ENCODE assay signal across 8 cellular contexts in genomic region chr1:183567584-183567983, GRCh38. TPM values are rescaled to one million over a fixed set of nuclear protein-coding genes. Genes with fewer than 3 reads are reported as not detected.
DNase-seq lines count a peak whose midpoint lies in the region; ATAC-seq and TF ChIP-seq lines count a peak whose summit lies in the region.

No MANE protein-coding gene starts in this region.

- peaks cover 16% of the 10 kb centered on the region for H3K36me3 Mint-ChIP-seq in Caco-2 (ENCODE audit: insufficient read depth, unreplicated experiment)

- H3K4me1 Mint-ChIP-seq in Caco-2 (ENCODE audit: low read depth, unreplicated experiment): peaks cover 8% of the 10 kb centered on the region

- H3K4me3 ChIP-seq in Caco-2 (ENCODE audit: low read depth, low read length): no peak overlapping the region
- no peak overlapping the region for H3K4me3 ChIP-seq in astrocyte of the spinal cord (ENCODE audit: low read depth, low read length)
- no peak overlapping the region for H3K4me3 ChIP-seq in psoas muscle
- no peak overlapping the region for H3K4me3 ChIP-seq in trophoblast cell (ENCODE audit: low read depth, low read length)
- H3K4me3 ChIP-seq in suprapubic skin: no peak overlapping the region

- no peak overlapping the region for H3K14ac ChIP-seq in trophoblast cell (ENCODE audit: low read length)

- intact Hi-C loops in Caco-2 (cut with micrococcal nuclease; ENCODE audit: unreplicated experiment): no loop called here
- intact Hi-C loops in psoas muscle (cut with DNase I): no loop called here

- no peak overlapping the region for H4K91ac ChIP-seq in trophoblast cell (ENCODE audit: low read depth, low read length)

- H2BK5ac ChIP-seq in trophoblast cell (ENCODE audit: low read depth, low read length, poor library complexity): no peak overlapping the region

- no peak for TF ChIP-seq EP300 in suprapubic skin (IDR thresholded peaks at IDR 0.05)

- no peak overlapping the region for H3K4me2 ChIP-seq in trophoblast cell (ENCODE audit: low read length)

- no peaks in the 10 kb centered on the region for H3K79me2 ChIP-seq in trophoblast cell (ENCODE audit: control insufficient read depth, insufficient read depth, low read length, poor library complexity)

- H2AK5ac ChIP-seq in trophoblast cell (ENCODE audit: low read length): no peak overlapping the region

- 35 to 47% (median 45%) methylated on average over 5 of the region's 5 CpGs for WGBS in psoas muscle, 3 donors
- no CpG with 5 or more reads among the region's 5 CpGs for WGBS in trophoblast cell (ENCODE audit: extremely low coverage, insufficient coverage, insufficient read length)
- WGBS in suprapubic skin: 76% methylated on average over 5 of the region's 5 CpGs

- H3K9me3 Mint-ChIP-seq in Caco-2 (ENCODE audit: unreplicated experiment): no peaks in the 10 kb centered on the region

- DNase-seq in Caco-2 (no peak), LHCN-M2 (ENCODE audit: low read depth) (peak; percentile 42), astrocyte of the spinal cord (ENCODE audit: low read depth, low spot score) (peak; percentile 22), psoas muscle (no peak), trophoblast cell (no peak), suprapubic skin (ENCODE audit: low spot score in 2 of 2) (no peak)

- CTCF ChIA-PET in Caco-2 (lab: Charles Lee): no interaction called here

- in situ Hi-C loops in astrocyte of the spinal cord (cut with HindIII; ENCODE audit: low sequenced_read_pairs): no loop called here

- TF ChIP-seq CTCF in Caco-2 (IDR thresholded peaks at IDR 0.05; ENCODE audit: insufficient read depth in 1 of 2, low read depth in 1 of 2, low read length in 1 of 2, severe bottlenecking in 1 of 2, unreplicated experiment in 1 of 2) (no peak), astrocyte of the spinal cord (IDR thresholded peaks at IDR 0.05; ENCODE audit: low read depth, low read length) (no peak), psoas muscle (IDR thresholded peaks at IDR 0.05) (no peak), suprapubic skin (IDR thresholded peaks at IDR 0.05) (no peak)

- no peaks in the 10 kb centered on the region for H3K27me3 ChIP-seq in Caco-2 (replicated peaks; ENCODE audit: control insufficient read depth, insufficient read depth, low read length)
- H3K27me3 ChIP-seq in psoas muscle (ENCODE audit: insufficient read depth in 3 of 3, low read length in 2 of 3): no peaks in the 10 kb centered on the region
- H3K27me3 ChIP-seq in trophoblast cell (ENCODE audit: insufficient read depth, low read length): no peaks in the 10 kb centered on the region
- no peaks in the 10 kb centered on the region for H3K27me3 ChIP-seq in suprapubic skin

- no peak overlapping the region for H4K8ac ChIP-seq in trophoblast cell (ENCODE audit: low read depth, low read length)

- H3K27me3 Mint-ChIP-seq in Caco-2 (ENCODE audit: insufficient read depth, unreplicated experiment): no peaks in the 10 kb centered on the region

- peak overlapping the region; percentile 55 for H3K4me3 Mint-ChIP-seq in Caco-2 (ENCODE audit: unreplicated experiment)

- no peak overlapping the region for H3K27ac ChIP-seq in psoas muscle
- no peak overlapping the region for H3K27ac ChIP-seq in trophoblast cell (ENCODE audit: low read depth, low read length)
- no peak overlapping the region for H3K27ac ChIP-seq in suprapubic skin

- POLR2A ChIA-PET in Caco-2 (lab: Charles Lee): no interaction called here

- no peak overlapping the region for H3K4ac ChIP-seq in trophoblast cell (ENCODE audit: low read depth, low read length)

- H3K4me1 ChIP-seq in Caco-2 (peaks cover 11% of the 10 kb centered on the region), psoas muscle (no peaks in the 10 kb centered on the region), trophoblast cell (ENCODE audit: control insufficient read depth in 1 of 2, insufficient read depth in 2 of 2, low read length in 2 of 2) (peaks cover 7 to 21% of the 10 kb centered on the region in 2 experiments), suprapubic skin (no peaks in the 10 kb centered on the region)

- H3K9me3 ChIP-seq in Caco-2 (no peaks in the 10 kb centered on the region), psoas muscle (no peaks in the 10 kb centered on the region), trophoblast cell (ENCODE audit: insufficient read depth, low read depth, low read length) (no peaks in the 10 kb centered on the region), suprapubic skin (no peaks in the 10 kb centered on the region)

- H2AFZ ChIP-seq in trophoblast cell (ENCODE audit: insufficient read depth, low read length, poor library complexity): no peak overlapping the region

- no peak overlapping the region for H4K12ac ChIP-seq in trophoblast cell (ENCODE audit: low read depth, low read length)

- peaks cover 12% of the 10 kb centered on the region for H3K79me1 ChIP-seq in trophoblast cell (ENCODE audit: low read length)

- no peak overlapping the region for H3K9ac ChIP-seq in trophoblast cell (ENCODE audit: low read length)

- no peak overlapping the region for H2BK12ac ChIP-seq in trophoblast cell (ENCODE audit: low read length)

- BruUV-seq in Caco-2 (replicated peaks; lab: Mats Ljungman, UMichigan): no TSS peak

- H2BK120ac ChIP-seq in trophoblast cell (ENCODE audit: insufficient read depth, low read length, poor library complexity): no peak overlapping the region

- H3K18ac ChIP-seq in trophoblast cell (ENCODE audit: low read length): no peak overlapping the region

- H3K27ac Mint-ChIP-seq in Caco-2 (ENCODE audit: unreplicated experiment): peak overlapping the region; percentile 15

- no peaks in the 10 kb centered on the region for H3K36me3 ChIP-seq in Caco-2 (ENCODE audit: control insufficient read depth, insufficient read depth, low read length)
- H3K36me3 ChIP-seq in psoas muscle (ENCODE audit: insufficient read depth in 1 of 2, low read depth in 1 of 2): no peaks in the 10 kb centered on the region
- peaks cover 2 to 6% of the 10 kb centered on the region in 2 experiments for H3K36me3 ChIP-seq in trophoblast cell (ENCODE audit: control insufficient read depth in 1 of 2, insufficient read depth in 2 of 2, low read length in 2 of 2)
- H3K36me3 ChIP-seq in suprapubic skin: no peaks in the 10 kb centered on the region

- ATAC-seq in GM19463 (IDR thresholded peaks at IDR 0.05; ENCODE audit: unreplicated experiment): peak; percentile 83
- ATAC-seq in psoas muscle: peak in 3 of 4 donors; percentile 19 to 48 (median 21)
- ATAC-seq in HG02870 (IDR thresholded peaks at IDR 0.05; ENCODE audit: unreplicated experiment): no peak

- no peak for TF ChIP-seq POLR2A in suprapubic skin (IDR thresholded peaks at IDR 0.05)

- no peak overlapping the region for H3K23ac ChIP-seq in trophoblast cell (ENCODE audit: low read length)

RNA-seq across cellular contexts. Expression of gene NCF2, which starts 22.7 kb away (rescaled TPM):
- 0.58 TPM in 1 of 2 replicates, not detected in the other for total RNA-seq in Caco-2 (2022)
- 0.06 and 0.19 TPM in 2 replicates for total RNA-seq in LHCN-M2 (2014; rRNA removed)
- polyA plus RNA-seq in LHCN-M2 (2012): 4.9 TPM
- total RNA-seq in psoas muscle: 1 to 10 TPM; 2.3 to 4.3 (median 3.0) TPM
- polyA plus RNA-seq in psoas muscle: under 1 TPM; 0.51 to 0.83 (median 0.80) TPM
- polyA plus RNA-seq in trophoblast cell (2013): 3.5 and 3.8 TPM in 2 replicates
- total RNA-seq in suprapubic skin: 10 to 100 TPM; 16.9 to 48.3 (median 33.9) TPM

Comparison
In these comparisons a context has a peak if more than half of its experiments do, and no peak if none do; other contexts are left out.
1. DNase-seq: peak in LHCN-M2 (single experiment) and astrocyte of the spinal cord (single experiment); none in Caco-2 (0 of 2), psoas muscle (0 of 2), trophoblast cell (0 of 2) and suprapubic skin (0 of 2).